Comparison of ENCODE assay signal across 11 cellular contexts in the genomic region with DNA sequence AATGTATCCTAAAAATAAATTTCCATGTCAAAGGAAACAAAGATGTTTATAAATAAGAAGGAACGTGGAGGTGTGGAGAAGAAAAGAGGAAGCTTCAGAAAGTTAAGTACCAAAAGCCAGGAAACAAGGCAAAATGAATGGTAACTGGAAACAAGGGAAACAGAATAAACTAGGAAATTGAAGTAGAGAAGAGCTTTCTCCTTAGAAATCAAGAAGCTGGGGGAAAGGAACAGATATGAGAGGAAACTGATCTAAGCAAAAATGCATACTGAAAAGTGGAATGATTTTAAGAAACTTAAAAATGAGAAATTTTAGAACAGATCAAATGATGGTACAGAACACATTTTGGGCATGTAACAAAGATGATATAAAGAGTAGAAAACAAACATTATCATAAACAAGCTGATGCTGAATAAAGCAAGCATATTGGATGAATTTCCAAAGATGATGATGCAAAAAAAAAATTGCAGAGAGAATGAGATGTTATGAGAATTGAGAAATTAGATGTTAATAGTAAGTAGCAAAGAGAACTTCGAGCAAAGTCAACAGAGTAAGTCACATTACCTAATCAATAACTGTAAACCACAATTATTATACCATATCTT. TPM values are rescaled to one million over a fixed set of nuclear protein-coding genes. Genes with fewer than 3 reads are reported as not detected.
DNase-seq lines count a peak whose midpoint lies in the region; ATAC-seq and TF ChIP-seq lines count a peak whose summit lies in the region.
"Had no signal": no experiment of that assay in that cellular context is flagged by ENCODE, and none has a peak within 500 bp of the region (broad histone marks: within the 10 kb centered on the region; RNA-seq: fewer than 3 reads in every experiment).

No MANE protein-coding gene starts in this region.

- CTCF ChIA-PET in AG04449 (lab: Yijun Ruan, JAX) = interaction anchor here (1.8 kb wide), 2 partner anchors 17 to 112 kb away, joined by 9 to 16 read pairs; no protein-coding TSS in a partner anchor
- CTCF ChIA-PET in HCT116 (lab: Charles Lee) = no interaction called here

- H3K79me2 ChIP-seq in HCT116 (ENCODE audit: insufficient read depth, low read length) = peaks cover 64% of the 10 kb centered on the region

- in situ Hi-C loops in astrocyte of the cerebellum (cut with HindIII; ENCODE audit: low sequenced_read_pairs) = no loop called here

- BruUV-seq in HCT116 (replicated peaks; lab: Mats Ljungman, UMichigan) = TSS peak; percentile 40

- H3K9me3 ChIP-seq in HCT116 (ENCODE audit: control insufficient read depth in 1 of 2, insufficient read depth in 1 of 2, low read depth in 1 of 2, low read length in 2 of 2) (no peaks in the 10 kb centered on the region), mesodermal cell (ENCODE audit: control insufficient read depth, low read length) (peaks cover 5% of the 10 kb centered on the region)

- H3K36me3 ChIP-seq in HCT116 (ENCODE audit: control insufficient read depth in 1 of 2, insufficient read depth in 2 of 2, low read length in 2 of 2) = no peaks in the 10 kb centered on the region
- peaks cover 8% of the 10 kb centered on the region for H3K36me3 ChIP-seq in mesodermal cell (ENCODE audit: control insufficient read depth, insufficient read depth, low read length)

- no peak for TF ChIP-seq POLR2A in HCT116 (IDR thresholded peaks at IDR 0.05; ENCODE audit: borderline replicate concordance, extremely low read depth, insufficient read depth, insufficient read length)

- no peak for ATAC-seq in HCT116
- no peak for ATAC-seq in naive thymus-derived CD8-positive, alpha-beta T cell
- no peak for ATAC-seq in GM19467 (IDR thresholded peaks at IDR 0.05; ENCODE audit: unreplicated experiment)
- ATAC-seq in activated naive CD4-positive, alpha-beta T cell treated with anti-CD3 and anti-CD28 coated beads, Interleukin-2, amount 50 U/mL, for 72 hours = no peak

- TF ChIP-seq CTCF in AG04449 (IDR thresholded peaks at IDR 0.05; ENCODE audit: insufficient read depth, low read length, missing control alignments) = no peak
- no peak for TF ChIP-seq CTCF in HCT116 (IDR thresholded peaks at IDR 0.05 in 2 of 3, conservative IDR thresholded peaks at IDR 0.05 in 1 of 3; ENCODE audit: borderline replicate concordance in 1 of 3, insufficient read depth in 1 of 3, low read depth in 2 of 3, low read length in 2 of 3)
- TF ChIP-seq CTCF in astrocyte of the cerebellum (IDR thresholded peaks at IDR 0.05; ENCODE audit: low read depth, low read length, missing control alignments) = no peak

- H3K4me1 ChIP-seq in HCT116 (ENCODE audit: control insufficient read depth in 1 of 2, insufficient read depth in 2 of 2, low read length in 2 of 2) = peaks cover 0 to 14% of the 10 kb centered on the region in 2 experiments; a peak in 3 of 4 replicates
- no peaks in the 10 kb centered on the region for H3K4me1 ChIP-seq in mesodermal cell (ENCODE audit: control insufficient read depth, insufficient read depth, low read length, poor library complexity, severe bottlenecking)

- RAD21 ChIA-PET in HCT116 (lab: Charles Lee; ENCODE audit: low non-redundant PET in 1 of 2, low total read pairs in 2 of 2, uncharacterized antibody in 2 of 2, unreplicated experiment in 2 of 2) = no interaction called here

- WGBS in mesodermal cell (ENCODE audit: insufficient coverage in 2 of 2), 2 experiments = 27 to 60% methylated on average over 1 of the region's 2 CpGs

- H3K36me3 Mint-ChIP-seq in naive thymus-derived CD8-positive, alpha-beta T cell = peaks cover 0 to 6% (median 0%) of the 10 kb centered on the region in 3 donors
- H3K36me3 Mint-ChIP-seq in activated naive CD4-positive, alpha-beta T cell treated with anti-CD3 and anti-CD28 coated beads, Interleukin-2, amount 50 U/mL, for 72 hours = peaks cover 0 to 11% of the 10 kb centered on the region in 2 donors

- H3K4me2 ChIP-seq in HCT116 (ENCODE audit: low read length) = peak overlapping the region; percentile 82; the same call in 1 of the 2 replicates

- no peaks in the 10 kb centered on the region for H3K27me3 Mint-ChIP-seq in naive thymus-derived CD8-positive, alpha-beta T cell
- H3K27me3 Mint-ChIP-seq: activated T-cell treated with anti-CD3 and anti-CD28 coated beads, Interleukin-2, amount 50 U/mL, for 24 hours had no signal

- no peak overlapping the region for H3K9ac ChIP-seq in HCT116 (ENCODE audit: low read length)

- 0 out of 2 replicates have a peak, but pooled peaks cover 3% of the 10 kb centered on the region for H4K20me1 ChIP-seq in HCT116 (ENCODE audit: insufficient read depth)

- peaks cover 13 to 34% (median 32%) of the 10 kb centered on the region in 4 donors for H3K4me1 Mint-ChIP-seq in naive thymus-derived CD8-positive, alpha-beta T cell

- DNase-seq in AG04449 (ENCODE audit: low read depth, low spot score) = no peak
- no peak for DNase-seq in HCT116 (ENCODE audit: low read depth, low spot score)
- DNase-seq in astrocyte of the cerebellum (ENCODE audit: low read depth) = no peak
- DNase-seq in naive thymus-derived CD8-positive, alpha-beta T cell = no peak
- DNase-seq in activated CD8-positive, alpha-beta memory T cell treated with anti-CD3 and anti-CD28 coated beads for 24 hours = no peak
- no peak for DNase-seq in activated naive CD4-positive, alpha-beta T cell treated with anti-CD3 and anti-CD28 coated beads, Interleukin-2, amount 50 U/mL, for 72 hours (ENCODE audit: low spot score in 2 of 2)
- DNase-seq: activated T-cell treated with anti-CD3 and anti-CD28 coated beads, Interleukin-2, amount 50 U/mL, for 24 hours; central memory CD4-positive, alpha-beta T cell; NK-92 treated with Interleukin-12 subunit alpha and Interleukin-12 subunit beta, amount 100 ng/mL, for 24 hours had no signal

- POLR2A ChIA-PET in AG04449 (lab: Yijun Ruan, JAX) (no interaction called here), HCT116 (lab: Charles Lee) (no interaction called here)
- POLR2A ChIA-PET in naive thymus-derived CD8-positive, alpha-beta T cell (lab: Charles Lee) = interaction anchor here (1.7 to 2.8 kb wide), 2 partner anchors 16 to 19 kb away, joined by 3 to 10 read pairs; no protein-coding TSS in a partner anchor

- H3K4me3 Mint-ChIP-seq in naive thymus-derived CD8-positive, alpha-beta T cell = no peak overlapping the region
- H3K4me3 Mint-ChIP-seq: activated T-cell treated with anti-CD3 and anti-CD28 coated beads, Interleukin-2, amount 50 U/mL, for 24 hours had no signal

- H3K9me2 ChIP-seq in HCT116 (ENCODE audit: insufficient read depth) = no peaks in the 10 kb centered on the region

- H3K27ac ChIP-seq in HCT116 (ENCODE audit: low read depth, low read length) (no peak overlapping the region), mesodermal cell (ENCODE audit: low read depth, low read length, severe bottlenecking) (no peak overlapping the region)

- H3K4me3 ChIP-seq in AG04449 (ENCODE audit: low read depth, low read length) (peak overlapping the region; percentile 82), HCT116 (replicated peaks in 1 of 2; ENCODE audit: low read depth in 1 of 2, low read length in 2 of 2) (peak overlapping the region in 1 of 2 experiments; percentile 88; a peak in 3 of 4 replicates), astrocyte of the cerebellum (ENCODE audit: low read depth, low read length) (peak overlapping the region; percentile 90), mesodermal cell (ENCODE audit: extremely low read depth, insufficient read depth, low read length, poor library complexity, severe bottlenecking) (peak overlapping the region; percentile 90)

- no peak overlapping the region for H3K27ac Mint-ChIP-seq in naive thymus-derived CD8-positive, alpha-beta T cell
- H3K27ac Mint-ChIP-seq in activated naive CD4-positive, alpha-beta T cell treated with anti-CD3 and anti-CD28 coated beads, Interleukin-2, amount 50 U/mL, for 72 hours = no peak overlapping the region
- H3K27ac Mint-ChIP-seq: activated T-cell treated with anti-CD3 and anti-CD28 coated beads, Interleukin-2, amount 50 U/mL, for 24 hours had no signal

- H2AFZ ChIP-seq in HCT116 (ENCODE audit: low read depth, low read length, poor library complexity, severe bottlenecking) = no peak overlapping the region

- H3K27me3 ChIP-seq in HCT116 (ENCODE audit: insufficient read depth, low read length) = no peaks in the 10 kb centered on the region

- H3K9me3 Mint-ChIP-seq in naive thymus-derived CD8-positive, alpha-beta T cell = peaks cover 0 to 4% (median 0%) of the 10 kb centered on the region in 9 donors
- H3K9me3 Mint-ChIP-seq in activated naive CD4-positive, alpha-beta T cell treated with anti-CD3 and anti-CD28 coated beads, Interleukin-2, amount 50 U/mL, for 72 hours = peaks cover 0 to 3% of the 10 kb centered on the region in 2 donors
- H3K9me3 Mint-ChIP-seq: activated T-cell treated with anti-CD3 and anti-CD28 coated beads, Interleukin-2, amount 50 U/mL, for 24 hours had no signal

- intact Hi-C loops in HCT116 (cut with micrococcal nuclease) = no loop called here

- no peak for TF ChIP-seq RAD21 in HCT116 (IDR thresholded peaks at IDR 0.05; ENCODE audit: low read depth)

TF ChIP-seq in HCT116, 20 proteins besides CTCF, POLR2A, EP300 and RAD21:
- TF ChIP-seq ZFX (IDR thresholded peaks at IDR 0.05) = no peak

RNA-seq across cellular contexts. Expression of a gene that starts 1.9 kb away (rescaled TPM):
- total RNA-seq in HCT116 (2021; ENCODE audit: unreplicated experiment) = 29.7 TPM
- 8.6 and 8.7 TPM in 2 replicates for polyA plus RNA-seq in HCT116 (2012)
- 14.9 TPM for polyA plus RNA-seq in mesodermal cell (2013, experiment 1 of 2)
- 13.4 TPM for polyA plus RNA-seq in mesodermal cell (2013, experiment 2 of 2)
- 10 to 100 TPM; 51.6 to 54.9 TPM for total RNA-seq in naive thymus-derived CD8-positive, alpha-beta T cell
- 10 to 100 TPM in 1 of 3 donors, 1 to 10 TPM in 2; 7.4 to 11.2 (median 8.9) TPM for polyA plus RNA-seq in naive thymus-derived CD8-positive, alpha-beta T cell
- 10 to 100 TPM; 19.4 to 33.5 TPM for total RNA-seq in activated naive CD4-positive, alpha-beta T cell treated with anti-CD3 and anti-CD28 coated beads, Interleukin-2, amount 50 U/mL, for 72 hours
